Comparison of ENCODE assay signal across 25 cellular contexts in genomic region chr14:79201545-79202247, GRCh38.
"Had no signal": no experiment of that assay in that cellular context is flagged by ENCODE, and none has a peak within 500 bp of the region (broad histone marks: within the 10 kb centered on the region; RNA-seq: fewer than 3 reads in every experiment).

No MANE protein-coding gene starts in this region.

- H3K9me3 ChIP-seq: sigmoid colon, transverse colon, uterus had no signal

- ATAC-seq: activated T-cell treated with anti-CD3 and anti-CD28 coated beads, Interleukin-2, amount 50 U/mL, for 72 hours; left ventricle myocardium superior; stimulated activated naive B cell treated with anti-CD40 and anti-IgM and Interleukin-4, amounts not matched to agents 10 μg/mL and 1 μg/mL and 100 μg/mL, for 72 hours had no signal

- H3K4me3 Mint-ChIP-seq: activated B cell treated with CpG ODN at 0.5 μM for 24 hours; activated naive CD4-positive, alpha-beta T cell treated with anti-CD3 and anti-CD28 coated beads for 36 hours; activated naive CD8-positive, alpha-beta T cell treated with anti-CD3 and anti-CD28 coated beads, Interleukin-2, amount 10 ng/mL, durations not matched to agents 7 days and 5 days; activated T-cell treated with anti-CD3 and anti-CD28 coated beads, Interleukin-2, amount 50 U/mL, for 72 hours; memory B cell; nephron progenitor cell; stimulated activated naive B cell treated with anti-CD40 and anti-IgM and Interleukin-4, amounts not matched to agents 10 μg/mL and 1 μg/mL and 100 μg/mL, for 72 hours had no signal

- H3K27ac Mint-ChIP-seq: activated B cell treated with CpG ODN at 0.5 μM for 24 hours; activated naive CD4-positive, alpha-beta T cell treated with anti-CD3 and anti-CD28 coated beads for 36 hours; activated naive CD8-positive, alpha-beta T cell treated with anti-CD3 and anti-CD28 coated beads, Interleukin-2, amount 10 ng/mL, durations not matched to agents 7 days and 5 days; activated T-cell treated with anti-CD3 and anti-CD28 coated beads, Interleukin-2, amount 50 U/mL, for 72 hours; memory B cell; nephron progenitor cell; stimulated activated naive B cell treated with anti-CD40 and anti-IgM and Interleukin-4, amounts not matched to agents 10 μg/mL and 1 μg/mL and 100 μg/mL, for 72 hours had no signal

- H3K27me3 ChIP-seq: cardiac muscle cell, sigmoid colon, transverse colon, uterus had no signal

- H3K27ac ChIP-seq: cardiac muscle cell, parathyroid adenoma, sigmoid colon, transverse colon, uterus had no signal

- H3K27me3 Mint-ChIP-seq: activated B cell treated with CpG ODN at 0.5 μM for 24 hours; activated naive CD8-positive, alpha-beta T cell treated with anti-CD3 and anti-CD28 coated beads, Interleukin-2, amount 10 ng/mL, durations not matched to agents 7 days and 5 days; memory B cell; stimulated activated naive B cell treated with anti-CD40 and anti-IgM and Interleukin-4, amounts not matched to agents 10 μg/mL and 1 μg/mL and 100 μg/mL, for 72 hours had no signal

- H3K4me1 Mint-ChIP-seq: activated B cell treated with CpG ODN at 0.5 μM for 24 hours; activated naive CD8-positive, alpha-beta T cell treated with anti-CD3 and anti-CD28 coated beads, Interleukin-2, amount 10 ng/mL, durations not matched to agents 7 days and 5 days; memory B cell; stimulated activated naive B cell treated with anti-CD40 and anti-IgM and Interleukin-4, amounts not matched to agents 10 μg/mL and 1 μg/mL and 100 μg/mL, for 72 hours had no signal

- DNase-seq: activated B cell treated with CpG ODN at 0.5 μM for 24 hours; activated CD4-positive, alpha-beta T cell treated with anti-CD3 and anti-CD28 coated beads for 4 hours; activated CD4-positive, alpha-beta T cell treated with anti-CD3 and anti-CD28 coated beads, Interleukin-2, amount 50 U/mL, for 48 hours; activated effector memory CD4-positive, alpha-beta T cell treated with Interleukin-2 at 50 U/mL for 16 hours; activated naive CD4-positive, alpha-beta T cell treated with anti-CD3 and anti-CD28 coated beads for 36 hours; activated naive CD8-positive, alpha-beta T cell treated with anti-CD3 and anti-CD28 coated beads, Interleukin-2, amount 10 ng/mL, durations not matched to agents 7 days and 5 days; activated T-cell treated with anti-CD3 and anti-CD28 coated beads, Interleukin-2, amount 50 U/mL, for 72 hours; amygdala; effector CD8-positive, alpha-beta T cell; foreskin melanocyte; glutamatergic neuron; hippocampal formation; kidney glomerular epithelial cell; left ventricle myocardium superior; nephron progenitor cell; sigmoid colon; stimulated activated CD4-positive, alpha-beta T cell treated with anti-CD3 and anti-CD28 coated beads, Interleukin-2, amount 100 ng/mL, for 48 hours; stimulated activated CD8-positive, alpha-beta memory T cell treated with anti-CD3 and anti-CD28 coated beads, Interleukin-4, amount 100 ng/mL, for 48 hours; stimulated activated naive B cell treated with anti-CD40 and anti-IgM and Interleukin-4, amounts not matched to agents 10 μg/mL and 1 μg/mL and 100 μg/mL, for 72 hours; T-helper 9 cell; transverse colon; uterus had no signal

- H3K4me3 ChIP-seq: cardiac muscle cell, sigmoid colon, transverse colon, uterus had no signal

- H3K4me1 ChIP-seq: parathyroid adenoma, uterus had no signal

- H3K9me3 Mint-ChIP-seq: nephron progenitor cell had no signal

- H3K36me3 ChIP-seq: cardiac muscle cell, sigmoid colon, transverse colon, uterus had no signal

- H3K36me3 Mint-ChIP-seq: activated naive CD8-positive, alpha-beta T cell treated with anti-CD3 and anti-CD28 coated beads, Interleukin-2, amount 10 ng/mL, durations not matched to agents 7 days and 5 days; memory B cell; stimulated activated naive B cell treated with anti-CD40 and anti-IgM and Interleukin-4, amounts not matched to agents 10 μg/mL and 1 μg/mL and 100 μg/mL, for 72 hours had no signal
